Comparison of ENCODE assay signal across 8 cellular contexts in the genomic region with DNA sequence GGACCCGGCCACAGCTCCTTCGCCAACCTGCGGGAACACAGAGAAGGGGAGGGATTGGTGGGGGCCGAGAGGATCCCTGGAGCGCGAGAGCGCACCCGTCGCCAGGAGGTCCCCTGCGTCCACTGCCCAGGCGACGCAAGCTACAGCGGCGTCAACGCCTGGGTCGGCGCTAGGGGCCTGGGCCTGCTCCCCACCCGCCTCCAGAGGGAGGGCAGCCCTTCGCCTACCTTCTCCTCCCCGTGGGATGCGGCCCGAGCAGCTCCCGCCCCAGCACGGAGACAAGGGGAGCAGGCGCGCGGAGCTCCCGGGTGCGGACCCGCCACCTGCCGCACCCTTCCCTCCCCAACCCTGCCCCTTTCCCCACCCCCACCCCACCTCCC.
DNase-seq lines count a peak whose midpoint lies in the region; ATAC-seq and TF ChIP-seq lines count a peak whose summit lies in the region.

No MANE protein-coding gene starts in this region.

- no peaks in the 10 kb centered on the region for H3K36me3 Mint-ChIP-seq in stimulated activated naive CD8-positive, alpha-beta T cell treated with anti-CD3 and anti-CD28 coated beads, Interleukin-15, Interleukin-2, amounts not matched to agents 100 ng/mL and 50 ng/mL, for 24 hours (ENCODE audit: low read depth)
- H3K36me3 Mint-ChIP-seq in brain = peaks cover 15% of the 10 kb centered on the region

- H3K4me3 ChIP-seq in liver (ENCODE audit: low read depth in 1 of 3, low read length in 3 of 3) (peak overlapping the region in 2 of 3 donors; percentile 32 to 47), vagina (peak overlapping the region; percentile 46 to 56), foreskin fibroblast (ENCODE audit: low read depth in 1 of 2, low read length in 2 of 2) (peak overlapping the region in 1 of 2 donors; percentile 35)

- H3K9me3 ChIP-seq in liver (ENCODE audit: control insufficient read depth in 4 of 4, low read length in 3 of 4) (no peaks in the 10 kb centered on the region), vagina (no peaks in the 10 kb centered on the region)

- no peak for ATAC-seq in stimulated activated naive CD8-positive, alpha-beta T cell treated with anti-CD3 and anti-CD28 coated beads, Interleukin-15, Interleukin-2, amounts not matched to agents 100 U/mL and 50 U/mL, for 24 hours
- no peak for ATAC-seq in GM21717 (IDR thresholded peaks at IDR 0.05; ENCODE audit: unreplicated experiment)

- WGBS in liver = 9% methylated on average over 31 of the region's 31 CpGs

- intact Hi-C loops in vagina (cut with DNase I) = no loop called here

- H3K27me3 ChIP-seq in liver (ENCODE audit: control insufficient read depth in 4 of 4, insufficient read depth in 4 of 4, low read length in 3 of 4) (peaks cover 0 to 2% (median 0%) of the 10 kb centered on the region in 4 donors), vagina (no peaks in the 10 kb centered on the region)

- TF ChIP-seq CTCF in brain (conservative IDR thresholded peaks at IDR 0.05) (no peak), liver (IDR thresholded peaks at IDR 0.05; ENCODE audit: low read depth, low read length, missing input control) (no peak), vagina (IDR thresholded peaks at IDR 0.05) (no peak), foreskin fibroblast (IDR thresholded peaks at IDR 0.05; ENCODE audit: low read depth, low read length) (no peak)

- H3K9me3 Mint-ChIP-seq in stimulated activated naive CD8-positive, alpha-beta T cell treated with anti-CD3 and anti-CD28 coated beads, Interleukin-15, Interleukin-2, amounts not matched to agents 100 ng/mL and 50 ng/mL, for 24 hours = no peaks in the 10 kb centered on the region
- peaks cover 0 to 2% (median 0%) of the 10 kb centered on the region in 5 experiments for H3K9me3 Mint-ChIP-seq in brain

- H3K27ac Mint-ChIP-seq in stimulated activated naive CD8-positive, alpha-beta T cell treated with anti-CD3 and anti-CD28 coated beads, Interleukin-15, Interleukin-2, amounts not matched to agents 100 ng/mL and 50 ng/mL, for 24 hours = no peak overlapping the region
- H3K27ac Mint-ChIP-seq in brain = no peak overlapping the region

- peaks cover 10% of the 10 kb centered on the region for H3K27me3 Mint-ChIP-seq in stimulated activated naive CD8-positive, alpha-beta T cell treated with anti-CD3 and anti-CD28 coated beads, Interleukin-15, Interleukin-2, amounts not matched to agents 100 ng/mL and 50 ng/mL, for 24 hours
- H3K27me3 Mint-ChIP-seq in brain = peaks cover 59% of the 10 kb centered on the region

- H3K36me3 ChIP-seq in liver (ENCODE audit: control insufficient read depth in 4 of 4, insufficient read depth in 3 of 4, low read depth in 1 of 4, low read length in 3 of 4) (peaks cover 2 to 10% (median 7%) of the 10 kb centered on the region in 4 donors), vagina (peaks cover 0 to 23% of the 10 kb centered on the region in 2 donors)

- no peak for TF ChIP-seq POLR2A in vagina (IDR thresholded peaks at IDR 0.05)

- no peak overlapping the region for H3K9ac ChIP-seq in liver (ENCODE audit: low read depth in 1 of 2, low read length in 2 of 2)

- H3K4me1 Mint-ChIP-seq in stimulated activated naive CD8-positive, alpha-beta T cell treated with anti-CD3 and anti-CD28 coated beads, Interleukin-15, Interleukin-2, amounts not matched to agents 100 ng/mL and 50 ng/mL, for 24 hours (ENCODE audit: low read depth) = peaks cover 42% of the 10 kb centered on the region
- H3K4me1 Mint-ChIP-seq in brain = peaks cover 34% of the 10 kb centered on the region

- no peak for DNase-seq in stimulated activated naive CD8-positive, alpha-beta T cell treated with anti-CD3 and anti-CD28 coated beads, Interleukin-15, Interleukin-2, amounts not matched to agents 100 U/mL and 50 U/mL, for 24 hours
- DNase-seq in vagina (ENCODE audit: extremely low spot score in 2 of 2) (no peak), NCI-H1417 treated with DMSO at 0.1 percent for 48 hours (lab: John Stamatoyannopoulos, UW) (no peak), foreskin fibroblast (no peak)

- no peak for TF ChIP-seq RAD21 in liver (IDR thresholded peaks at IDR 0.05)

- peak overlapping the region; percentile 68 for H3K4me3 Mint-ChIP-seq in stimulated activated naive CD8-positive, alpha-beta T cell treated with anti-CD3 and anti-CD28 coated beads, Interleukin-15, Interleukin-2, amounts not matched to agents 100 ng/mL and 50 ng/mL, for 24 hours
- peak overlapping the region; percentile 53 to 78 (median 72) for H3K4me3 Mint-ChIP-seq in brain

- H3K4me1 ChIP-seq in liver (ENCODE audit: control insufficient read depth in 4 of 4, insufficient read depth in 4 of 4, low read length in 3 of 4) (peaks cover 26 to 42% (median 36%) of the 10 kb centered on the region in 4 donors), vagina (peaks cover 59% of the 10 kb centered on the region)

- peak overlapping the region; percentile 7 to 35 for H3K27ac ChIP-seq in liver (ENCODE audit: low read depth in 1 of 2, low read length in 2 of 2)
- H3K27ac ChIP-seq in vagina = peak overlapping the region; percentile 71

TF ChIP-seq in liver, 16 proteins besides CTCF, POLR2A, EP300 and RAD21:
- TF ChIP-seq EGR1 (IDR thresholded peaks at IDR 0.05; ENCODE audit: low read depth in 2 of 2) = no peak
- TF ChIP-seq RXRA (IDR thresholded peaks at IDR 0.05) = no peak
- no peak for TF ChIP-seq JUND (IDR thresholded peaks at IDR 0.05)
- no peak for TF ChIP-seq SP1 (IDR thresholded peaks at IDR 0.05)
